Comparison of ENCODE assay signal across 27 cellular contexts in the genomic region with DNA sequence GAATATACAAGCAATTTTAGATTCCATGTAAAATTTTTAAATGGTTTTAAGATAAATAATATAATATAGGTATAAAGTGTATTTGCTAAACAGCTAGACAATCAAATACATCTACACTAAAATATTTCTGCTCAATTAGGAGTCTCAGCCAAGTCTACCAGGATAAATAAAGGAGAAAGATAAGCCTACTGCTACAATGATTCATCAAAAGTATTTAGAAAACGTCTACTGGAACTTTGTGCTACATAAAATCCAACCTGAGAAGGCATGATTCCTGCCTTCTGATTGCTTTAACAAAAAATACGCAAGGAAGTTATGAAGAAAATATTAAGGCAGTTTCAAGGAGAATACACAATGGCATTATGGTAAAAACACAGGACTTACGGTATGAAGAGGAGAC.
"Had no signal": no experiment of that assay in that cellular context is flagged by ENCODE, and none has a peak within 500 bp of the region (broad histone marks: within the 10 kb centered on the region; RNA-seq: fewer than 3 reads in every experiment).

No MANE protein-coding gene starts in this region.

- H3K27me3 ChIP-seq: colonic mucosa, heart right ventricle, ovary, stomach, testis, tibial artery, upper lobe of left lung had no signal

- H3K4me1 Mint-ChIP-seq: natural killer cell; stimulated activated effector memory CD8-positive, alpha-beta T cell treated with anti-CD3 and anti-CD28 coated beads, Interleukin-12 subunit alpha, Interleukin-12 subunit beta, amount 100 ng/mL, for 72 hours had no signal

- FAIRE-seq: urothelium cell line had no signal

- H3K9me3 ChIP-seq: colonic mucosa, lower lobe of right lung, testis, upper lobe of left lung had no signal

- DNase-seq: colonic mucosa; effector CD8-positive, alpha-beta T cell; endodermal cell; foreskin fibroblast; glutamatergic neuron; heart right ventricle; hippocampal formation; left ventricle myocardium superior; lower lobe of right lung; natural killer cell; occipital lobe; ovary; posterior cingulate gyrus; retina; stimulated activated CD4-positive, alpha-beta T cell treated with anti-CD3 and anti-CD28 coated beads, Interleukin-2, amount 100 ng/mL, for 24 hours; stimulated activated CD4-positive, alpha-beta T cell treated with anti-CD3 and anti-CD28 coated beads, Interleukin-4, amount 100 ng/mL, for 24 hours; stimulated activated naive CD4-positive, alpha-beta T cell treated with Interleukin-2 at 50 U/mL for 16 hours; stomach; testis; tibial artery; upper lobe of left lung had no signal

- H3K4me1 ChIP-seq: colonic mucosa, heart right ventricle, lower lobe of right lung, stomach, testis, tibial artery, upper lobe of left lung had no signal

- H3K27ac ChIP-seq: colonic mucosa, epithelial cell of prostate, heart right ventricle, lower lobe of right lung, ovary, stomach, testis, tibial artery, upper lobe of left lung had no signal

- H3K27ac Mint-ChIP-seq: dendritic cell treated with granulocyte-macrophage colony-stimulating factor and Interleukin-4, amounts not matched to agents 40 ng/mL and 50 ng/mL, for 4 days; endodermal cell; natural killer cell; stimulated activated effector memory CD8-positive, alpha-beta T cell treated with anti-CD3 and anti-CD28 coated beads, Interleukin-12 subunit alpha, Interleukin-12 subunit beta, amount 100 ng/mL, for 72 hours had no signal

- H3K9me3 Mint-ChIP-seq: dendritic cell treated with granulocyte-macrophage colony-stimulating factor and Interleukin-4, amounts not matched to agents 40 ng/mL and 50 ng/mL, for 4 days; natural killer cell had no signal

- H3K36me3 Mint-ChIP-seq: natural killer cell; stimulated activated effector memory CD8-positive, alpha-beta T cell treated with anti-CD3 and anti-CD28 coated beads, Interleukin-12 subunit alpha, Interleukin-12 subunit beta, amount 100 ng/mL, for 72 hours had no signal

- ATAC-seq: esophagus mucosa; heart right ventricle; left ventricle myocardium superior; lower lobe of right lung; natural killer cell; sciatic nerve; stimulated activated effector memory CD8-positive, alpha-beta T cell treated with anti-CD3 and anti-CD28 coated beads, Interleukin-12 subunit alpha, Interleukin-12 subunit beta, amount 100 ng/mL, for 72 hours had no signal

- H3K4me3 Mint-ChIP-seq: dendritic cell treated with granulocyte-macrophage colony-stimulating factor and Interleukin-4, amounts not matched to agents 40 ng/mL and 50 ng/mL, for 4 days; endodermal cell; natural killer cell; stimulated activated effector memory CD8-positive, alpha-beta T cell treated with anti-CD3 and anti-CD28 coated beads, Interleukin-12 subunit alpha, Interleukin-12 subunit beta, amount 100 ng/mL, for 72 hours had no signal

- H3K36me3 ChIP-seq: colonic mucosa, heart right ventricle, lower lobe of right lung, ovary, stomach, tibial artery, upper lobe of left lung had no signal

- H3K4me3 ChIP-seq: colonic mucosa, heart right ventricle, lower lobe of right lung, ovary, stomach, testis, tibial artery, upper lobe of left lung had no signal

- H3K27me3 Mint-ChIP-seq: dendritic cell treated with granulocyte-macrophage colony-stimulating factor and Interleukin-4, amounts not matched to agents 40 ng/mL and 50 ng/mL, for 4 days had no signal
